Comparison of ENCODE assay signal across 8 cellular contexts in genomic region chr12:6606331-6607131, GRCh38.
A peak's percentile ranks its signal among the peaks of the same experiment; 100 is the strongest.
DNase-seq lines count a peak whose midpoint lies in the region; ATAC-seq, FAIRE-seq and TF ChIP-seq lines count a peak whose summit lies in the region.

No MANE protein-coding gene starts in this region.

- peak overlapping the region; percentile 93 for H3K27ac ChIP-seq in C4-2B

- DNase-seq in HTR-8/SVneo (ENCODE audit: insufficient read length, low spot score) (peak; percentile 75), cerebellar cortex (ENCODE audit: low spot score) (peak; percentile 35), left kidney (ENCODE audit: low read depth, low spot score) (peak; percentile 82), DMS114 treated with DMSO at 0.1 percent for 48 hours (lab: John Stamatoyannopoulos, UW; ENCODE audit: unreplicated experiment) (no peak)
- peak; percentile 75 for DNase-seq in stimulated activated CD4-positive, alpha-beta T cell treated with anti-CD3 and anti-CD28 coated beads, Interleukin-2, amount 100 ng/mL, for 4 hours (ENCODE audit: low read depth)

- ATAC-seq in activated CD4-positive, CD25-positive, alpha-beta regulatory T cell treated with anti-CD3 and anti-CD28 coated beads, Interleukin-2, amount 50 U/mL, for 24 hours, result peak; percentile 32 to 34
- no peak for ATAC-seq in GM18517 (IDR thresholded peaks at IDR 0.05; ENCODE audit: unreplicated experiment)

- TF ChIP-seq CTCF in C4-2B (conservative IDR thresholded peaks at IDR 0.05), result no peak

- FAIRE-seq in HTR-8/SVneo (lab: Jason Lieb, UNC), result peak; percentile 36
